In genomic region chr13:72457151-72457550, GRCh38 we compare ENCODE assay signal across 23 cellular contexts.
"Had no signal": no experiment of that assay in that cellular context is flagged by ENCODE, and none has a peak within 500 bp of the region (broad histone marks: within the 10 kb centered on the region; RNA-seq: fewer than 3 reads in every experiment).

No MANE protein-coding gene starts in this region.

- H3K27ac ChIP-seq: left ventricle myocardium inferior, pancreas, prostate gland, spleen, suprapubic skin, thoracic aorta, tibial artery, upper lobe of right lung had no signal

- H3K9me3 ChIP-seq: mucosa of descending colon, pancreas, prostate gland, spleen, suprapubic skin, thoracic aorta, tibial artery, upper lobe of right lung had no signal

- ATAC-seq: mucosa of descending colon; naive thymus-derived CD8-positive, alpha-beta T cell; pancreas; right cardiac atrium; sciatic nerve; stimulated activated effector memory CD8-positive, alpha-beta T cell treated with anti-CD3 and anti-CD28 coated beads, Interleukin-12 subunit alpha, Interleukin-12 subunit beta, amount 100 ng/mL, for 72 hours; upper lobe of right lung had no signal

- H3K36me3 ChIP-seq: left ventricle myocardium inferior, pancreas, prostate gland, spleen, suprapubic skin, thoracic aorta, tibial artery, upper lobe of right lung had no signal

- DNase-seq: islet precursor cell; left ventricle myocardium inferior; midbrain; mucosa of descending colon; naive thymus-derived CD8-positive, alpha-beta T cell; nucleus accumbens; pancreas; posterior cingulate gyrus; retina; right cardiac atrium; small intestine; spleen; stimulated activated CD4-positive, alpha-beta T cell treated with anti-CD3 and anti-CD28 coated beads, Interleukin-4, amount 100 ng/mL, for 24 hours; stimulated activated naive CD4-positive, alpha-beta T cell; tibial artery; trophoblast cell; upper lobe of right lung had no signal

- H3K27me3 ChIP-seq: pancreas, spleen, suprapubic skin, tibial artery, upper lobe of right lung had no signal

- H3K4me3 ChIP-seq: left ventricle myocardium inferior, lung, mucosa of descending colon, pancreas, prostate gland, spleen, suprapubic skin, thoracic aorta, tibial artery, upper lobe of right lung had no signal

- H3K4me1 ChIP-seq: left ventricle myocardium inferior, pancreas, prostate gland, spleen, suprapubic skin, tibial artery, upper lobe of right lung had no signal
